ENCODE assay signal across 19 cellular contexts in genomic region chr7:157540020-157540419, GRCh38.
DNase-seq lines count a peak whose midpoint lies in the region; ATAC-seq, FAIRE-seq and TF ChIP-seq lines count a peak whose summit lies in the region.
"Had no signal": no experiment of that assay in that cellular context is flagged by ENCODE, and none has a peak within 500 bp of the region (broad histone marks: within the 10 kb centered on the region; RNA-seq: fewer than 3 reads in every experiment).

No MANE protein-coding gene starts in this region.

- intact Hi-C loops in natural killer cell (cut with micrococcal nuclease): no loop called here
- intact Hi-C loops in kidney (cut with DNase I): no loop called here

- no peak overlapping the region for H3K4me3 ChIP-seq in kidney (ENCODE audit: low read length in 2 of 2)
- no peak overlapping the region for H3K4me3 ChIP-seq in osteoblast (ENCODE audit: insufficient read depth, low read length)
- H3K4me3 ChIP-seq: PC-9, SJSA1 had no signal

- H3K79me2 ChIP-seq in osteoblast (ENCODE audit: insufficient read depth, low read length): no peaks in the 10 kb centered on the region

- no peaks in the 10 kb centered on the region for H3K36me3 Mint-ChIP-seq in natural killer cell treated with Interleukin-12 subunit alpha and Interleukin-12 subunit beta and Interleukin-15 and Interleukin-18, amount 100 ng/mL, for 72 hours
- H3K36me3 Mint-ChIP-seq in natural killer cell: no peaks in the 10 kb centered on the region

- no peaks in the 10 kb centered on the region for H3K4me1 ChIP-seq in kidney (ENCODE audit: control insufficient read depth in 1 of 2, insufficient read depth in 1 of 2, low read depth in 1 of 2, low read length in 2 of 2)
- no peaks in the 10 kb centered on the region for H3K4me1 ChIP-seq in osteoblast (ENCODE audit: insufficient read depth, low read length)
- H3K4me1 ChIP-seq: SJSA1 had no signal

- H3K36me3 ChIP-seq in kidney (ENCODE audit: control insufficient read depth in 1 of 2, insufficient read depth in 2 of 2, low read length in 2 of 2): no peaks in the 10 kb centered on the region
- no peaks in the 10 kb centered on the region for H3K36me3 ChIP-seq in osteoblast (ENCODE audit: insufficient read depth, low read length)
- H3K36me3 ChIP-seq: SJSA1 had no signal

- no peaks in the 10 kb centered on the region for H3K27me3 Mint-ChIP-seq in natural killer cell treated with Interleukin-12 subunit alpha and Interleukin-12 subunit beta and Interleukin-15 and Interleukin-18, amount 100 ng/mL, for 72 hours
- peaks cover 0 to 3% of the 10 kb centered on the region in 2 donors for H3K27me3 Mint-ChIP-seq in natural killer cell (ENCODE audit: low read depth in 2 of 2)

- no peak overlapping the region for H3K27ac ChIP-seq in kidney (ENCODE audit: low read depth in 2 of 2, low read length in 2 of 2)
- no peak overlapping the region for H3K27ac ChIP-seq in osteoblast (ENCODE audit: low read depth, low read length)
- H3K27ac ChIP-seq: PC-9, RWPE1, SJSA1 had no signal

- ATAC-seq in natural killer cell treated with Interleukin-12 subunit alpha and Interleukin-12 subunit beta and Interleukin-15 and Interleukin-18, amount 100 ng/mL, for 72 hours: no peak
- ATAC-seq in natural killer cell (no peak), GM21717 (IDR thresholded peaks at IDR 0.05; ENCODE audit: unreplicated experiment) (no peak), HG02840 (IDR thresholded peaks at IDR 0.05; ENCODE audit: low FRiP score, unreplicated experiment) (no peak)

- no peak overlapping the region for H2AFZ ChIP-seq in osteoblast (ENCODE audit: low read length)
- H2AFZ ChIP-seq: PC-9 had no signal

- DNase-seq in natural killer cell treated with Interleukin-12 subunit alpha and Interleukin-12 subunit beta and Interleukin-15 and Interleukin-18, amount 100 ng/mL, for 72 hours (ENCODE audit: low spot score): peak; percentile 48
- no peak for DNase-seq in natural killer cell
- DNase-seq in kidney: peak; percentile 57
- peak; percentile 41 for DNase-seq in osteoblast (ENCODE audit: insufficient read length, low spot score, missing footprints)
- no peak for DNase-seq in DMS114 treated with DMSO at 0.1 percent for 48 hours (lab: John Stamatoyannopoulos, UW; ENCODE audit: unreplicated experiment)
- DNase-seq: AML-193, DND-41, H9, IMR-90, NCI-H1417 treated with DMSO at 0.1 percent for 48 hours, NCI-H1930, NCI-H226, NCI-H524 treated with DMSO at 0.1 percent for 48 hours, PC-9 had no signal

- H3K4me3 Mint-ChIP-seq in natural killer cell treated with Interleukin-12 subunit alpha and Interleukin-12 subunit beta and Interleukin-15 and Interleukin-18, amount 100 ng/mL, for 72 hours: no peak overlapping the region
- no peak overlapping the region for H3K4me3 Mint-ChIP-seq in natural killer cell
- H3K4me3 Mint-ChIP-seq: H9 had no signal

- H3K27me3 ChIP-seq in osteoblast (ENCODE audit: insufficient read depth, low read length): no peaks in the 10 kb centered on the region
- H3K27me3 ChIP-seq: SJSA1 had no signal

- FAIRE-seq in kidney (lab: Jason Lieb, UNC): no peak
- FAIRE-seq: HTR-8/SVneo had no signal

- no peak overlapping the region for H3K9ac ChIP-seq in kidney (ENCODE audit: low read length in 2 of 2)

- H3K9me3 ChIP-seq in kidney (ENCODE audit: control insufficient read depth in 1 of 2, low read length in 2 of 2) (no peaks in the 10 kb centered on the region), osteoblast (ENCODE audit: low read depth, low read length) (no peaks in the 10 kb centered on the region)
- H3K9me3 ChIP-seq: SJSA1 had no signal

- TF ChIP-seq CTCF in natural killer cell (IDR thresholded peaks at IDR 0.05) (no peak), kidney (IDR thresholded peaks at IDR 0.05; ENCODE audit: borderline replicate concordance, extremely low read depth, insufficient read depth) (no peak), osteoblast (IDR thresholded peaks at IDR 0.05; ENCODE audit: extremely low read depth, low read depth, low read length) (no peak)

- no peak overlapping the region for H3K4me2 ChIP-seq in osteoblast (ENCODE audit: insufficient read depth, low read length)
- H3K4me2 ChIP-seq: PC-9 had no signal

- H3K4me1 Mint-ChIP-seq in natural killer cell treated with Interleukin-12 subunit alpha and Interleukin-12 subunit beta and Interleukin-15 and Interleukin-18, amount 100 ng/mL, for 72 hours (ENCODE audit: low read depth in 2 of 2): peaks cover 0 to 12% of the 10 kb centered on the region in 2 donors
- H3K4me1 Mint-ChIP-seq in natural killer cell: peaks cover 0 to 15% of the 10 kb centered on the region in 2 donors

- H4K20me1 ChIP-seq in osteoblast (ENCODE audit: insufficient read depth, low read length): no peaks in the 10 kb centered on the region

- H3K9me3 Mint-ChIP-seq in natural killer cell treated with Interleukin-12 subunit alpha and Interleukin-12 subunit beta and Interleukin-15 and Interleukin-18, amount 100 ng/mL, for 72 hours: no peaks in the 10 kb centered on the region
- no peaks in the 10 kb centered on the region for H3K9me3 Mint-ChIP-seq in natural killer cell

- H3K27ac Mint-ChIP-seq in natural killer cell treated with Interleukin-12 subunit alpha and Interleukin-12 subunit beta and Interleukin-15 and Interleukin-18, amount 100 ng/mL, for 72 hours: no peak overlapping the region
- H3K27ac Mint-ChIP-seq in natural killer cell: no peak overlapping the region
- H3K27ac Mint-ChIP-seq: H9 had no signal

Comparison
In these comparisons a context has a peak if more than half of its experiments do, and no peak if none do; other contexts are left out.
1. DNase-seq: peak in natural killer cell treated with Interleukin-12 subunit alpha and Interleukin-12 subunit beta and Interleukin-15 and Interleukin-18, amount 100 ng/mL, for 72 hours (single experiment), kidney (single experiment) and osteoblast (single experiment); none in natural killer cell (single experiment) and DMS114 treated with DMSO at 0.1 percent for 48 hours (single experiment).